ENCODE assay signal across 9 cellular contexts in genomic region chr3:123605789-123606234, GRCh38. TPM values are rescaled to one million over a fixed set of nuclear protein-coding genes. Genes with fewer than 3 reads are reported as not detected.
DNase-seq lines count a peak whose midpoint lies in the region; ATAC-seq and TF ChIP-seq lines count a peak whose summit lies in the region.
"Had no signal": no experiment of that assay in that cellular context is flagged by ENCODE, and none has a peak within 500 bp of the region (broad histone marks: within the 10 kb centered on the region; RNA-seq: fewer than 3 reads in every experiment).

No MANE protein-coding gene starts in this region.

- intact Hi-C loops in lower leg skin (cut with DNase I; ENCODE audit: low total_unique reads) = no loop called here

- no peak for TF ChIP-seq POLR2A in lower leg skin (IDR thresholded peaks at IDR 0.05)

- 93 to 94% methylated on average over 5 of the region's 5 CpGs for WGBS in lower leg skin, 2 donors

- H3K36me3 Mint-ChIP-seq in glutamatergic neuron (ENCODE audit: unreplicated experiment) = no peaks in the 10 kb centered on the region
- H3K36me3 Mint-ChIP-seq: naive B cell had no signal

- H3K27me3 Mint-ChIP-seq in glutamatergic neuron (ENCODE audit: unreplicated experiment) = peaks cover 2% of the 10 kb centered on the region
- H3K27me3 Mint-ChIP-seq: naive B cell had no signal

- peak; percentile 47 for DNase-seq in HK-2 (ENCODE audit: unreplicated experiment)
- DNase-seq in glomerular visceral epithelial cell (ENCODE audit: extremely low spot score) = peak; percentile 57
- DNase-seq in lower leg skin (ENCODE audit: low spot score in 2 of 2) = no peak
- DNase-seq in NCI-H345 (lab: John Stamatoyannopoulos, UW) = no peak
- DNase-seq in AML-193 (lab: John Stamatoyannopoulos, UW) = no peak
- no peak for DNase-seq in glutamatergic neuron
- DNase-seq: naive B cell had no signal

- H3K9ac ChIP-seq in BLaER1 treated with 17β-estradiol and CSF1 and Interleukin-3, amounts not matched to agents 10 nM and 100 nM = no peak overlapping the region

- no peak for TF ChIP-seq CTCF in lower leg skin (IDR thresholded peaks at IDR 0.05)
- TF ChIP-seq CTCF in glutamatergic neuron (IDR thresholded peaks at IDR 0.05; ENCODE audit: partially characterized antibody, unreplicated experiment) = no peak

- peak overlapping the region in 7 of 11 experiments; percentile 3 to 54 (median 26); a peak in 10 of 22 replicates for H3K4me2 ChIP-seq in BLaER1 treated with 17β-estradiol and CSF1 and Interleukin-3, amounts not matched to agents 10 nM and 100 nM

- H3K36me3 ChIP-seq in BLaER1 treated with 17β-estradiol and CSF1 and Interleukin-3, amounts not matched to agents 10 nM and 100 nM = peaks cover 0 to 21% (median 0%) of the 10 kb centered on the region in 11 experiments; a peak in 4 of 22 replicates

- no peaks in the 10 kb centered on the region; a peak in 1 of 22 replicates for H4K20me1 ChIP-seq in BLaER1 treated with 17β-estradiol and CSF1 and Interleukin-3, amounts not matched to agents 10 nM and 100 nM

- H3K4me1 ChIP-seq in BLaER1 treated with 17β-estradiol and CSF1 and Interleukin-3, amounts not matched to agents 10 nM and 100 nM = peaks cover 22 to 42% (median 35%) of the 10 kb centered on the region in 10 experiments

- H3K27ac ChIP-seq in BLaER1 treated with 17β-estradiol and CSF1 and Interleukin-3, amounts not matched to agents 10 nM and 100 nM = peak overlapping the region in 8 of 11 experiments; percentile 3 to 57 (median 45); a peak in 12 of 22 replicates

- H3K4me3 Mint-ChIP-seq in glutamatergic neuron (ENCODE audit: unreplicated experiment) = no peak overlapping the region

- H3K9me3 ChIP-seq in BLaER1 treated with 17β-estradiol and CSF1 and Interleukin-3, amounts not matched to agents 10 nM and 100 nM (replicated peaks in 1 of 11) = peaks cover 0 to 9% (median 0%) of the 10 kb centered on the region in 11 experiments; a peak in 1 of 22 replicates

- H3K27me3 ChIP-seq in BLaER1 treated with 17β-estradiol and CSF1 and Interleukin-3, amounts not matched to agents 10 nM and 100 nM = no peaks in the 10 kb centered on the region

- H3K27ac Mint-ChIP-seq in glutamatergic neuron (ENCODE audit: unreplicated experiment) = no peak overlapping the region

- H3K9me3 Mint-ChIP-seq in glutamatergic neuron (ENCODE audit: unreplicated experiment) = peaks cover 4% of the 10 kb centered on the region
- H3K9me3 Mint-ChIP-seq: naive B cell had no signal

- peak; percentile 55 for ATAC-seq in GM21367 (IDR thresholded peaks at IDR 0.05; ENCODE audit: unreplicated experiment)

- H3K4me1 Mint-ChIP-seq in glutamatergic neuron (ENCODE audit: low read depth, unreplicated experiment) = peaks cover 12% of the 10 kb centered on the region

- H3K4me3 ChIP-seq in BLaER1 treated with 17β-estradiol and CSF1 and Interleukin-3, amounts not matched to agents 10 nM and 100 nM = no peak overlapping the region
- H3K4me3 ChIP-seq in lower leg skin (ENCODE audit: low read depth, poor library complexity, severe bottlenecking) = no peak overlapping the region

RNA-seq across cellular contexts. Expression of gene HACD2, which starts 21.0 kb away (rescaled TPM):
- 10 to 100 TPM; 29.3 to 56.4 (median 40.2) TPM for total RNA-seq in lower leg skin
- 6.9 TPM for total RNA-seq in glutamatergic neuron (ENCODE audit: unreplicated experiment)

Comparison
In these comparisons a context has a peak if more than half of its experiments do, and no peak if none do; other contexts are left out.
1. DNase-seq: peak in HK-2 (single experiment) and glomerular visceral epithelial cell (single experiment); none in lower leg skin (0 of 2), NCI-H345 (single experiment), AML-193 (0 of 2) and glutamatergic neuron (single experiment).